ENCODE assay signal across 9 cellular contexts in the genomic region with DNA sequence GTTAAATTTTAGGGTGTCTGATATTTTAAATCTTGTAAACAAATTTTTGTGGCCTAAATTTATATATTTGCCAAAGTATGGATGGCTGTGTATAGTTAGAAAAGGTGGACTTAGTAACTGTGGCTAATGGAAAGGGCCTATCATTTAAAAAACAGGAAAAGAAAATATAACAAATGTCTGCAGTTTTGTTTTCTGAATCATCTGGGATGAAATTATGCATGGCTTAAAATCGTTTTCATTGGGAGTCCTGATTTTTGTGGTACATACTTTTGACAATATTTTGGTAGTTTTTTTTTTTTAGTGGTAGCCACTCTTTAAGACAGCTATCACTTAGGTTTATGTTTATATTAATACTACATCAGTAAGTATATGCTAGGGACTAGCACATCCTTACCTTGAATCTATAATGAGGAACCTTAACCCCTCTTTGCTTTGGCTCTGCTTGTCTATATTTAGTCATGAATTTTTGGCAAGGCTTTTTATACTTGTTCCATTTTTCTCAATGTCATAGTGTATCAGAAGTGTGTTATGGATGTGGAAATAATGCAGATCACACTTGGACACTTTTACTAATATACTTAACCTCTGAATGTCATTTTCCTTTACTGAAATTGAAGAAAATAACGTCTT. TPM values are rescaled to one million over a fixed set of nuclear protein-coding genes. Genes with fewer than 3 reads are reported as not detected.
DNase-seq lines count a peak whose midpoint lies in the region; ATAC-seq and TF ChIP-seq lines count a peak whose summit lies in the region.
"Had no signal": no experiment of that assay in that cellular context is flagged by ENCODE, and none has a peak within 500 bp of the region (broad histone marks: within the 10 kb centered on the region; RNA-seq: fewer than 3 reads in every experiment).

No MANE protein-coding gene starts in this region.

- H3K36me3 Mint-ChIP-seq in IgD-negative memory B cell, result no peaks in the 10 kb centered on the region
- H3K36me3 Mint-ChIP-seq in natural killer cell treated with Interleukin-12 subunit alpha and Interleukin-12 subunit beta and Interleukin-15 and Interleukin-18, amount 100 ng/mL, for 72 hours, result peaks cover 15% of the 10 kb centered on the region

- peaks cover under 1% of the 10 kb centered on the region for H3K27me3 Mint-ChIP-seq in IgD-negative memory B cell
- no peaks in the 10 kb centered on the region for H3K27me3 Mint-ChIP-seq in natural killer cell treated with Interleukin-12 subunit alpha and Interleukin-12 subunit beta and Interleukin-15 and Interleukin-18, amount 100 ng/mL, for 72 hours

- peaks cover 33 to 48% (median 46%) of the 10 kb centered on the region in 3 donors for H3K4me1 Mint-ChIP-seq in IgD-negative memory B cell
- H3K4me1 Mint-ChIP-seq in natural killer cell treated with Interleukin-12 subunit alpha and Interleukin-12 subunit beta and Interleukin-15 and Interleukin-18, amount 100 ng/mL, for 72 hours (ENCODE audit: low read depth in 2 of 2), result peaks cover 41 to 48% of the 10 kb centered on the region in 2 donors

- H3K4me3 ChIP-seq in BJ (ENCODE audit: low read depth, low read length), result peak overlapping the region; percentile 31
- peak overlapping the region; percentile 76 for H3K4me3 ChIP-seq in choroid plexus epithelial cell (ENCODE audit: low read depth, low read length)

- H3K36me3 ChIP-seq in BJ (ENCODE audit: control insufficient read depth, insufficient read depth, low read length), result no peaks in the 10 kb centered on the region

- ATAC-seq in natural killer cell treated with Interleukin-12 subunit alpha and Interleukin-12 subunit beta and Interleukin-15 and Interleukin-18, amount 100 ng/mL, for 72 hours, result no peak
- ATAC-seq in GM19023 (IDR thresholded peaks at IDR 0.05; ENCODE audit: unreplicated experiment), result no peak

- DNase-seq in BJ (ENCODE audit: low read depth), result no peak
- no peak for DNase-seq in choroid plexus epithelial cell (ENCODE audit: low read depth)
- no peak for DNase-seq in natural killer cell treated with Interleukin-12 subunit alpha and Interleukin-12 subunit beta and Interleukin-15 and Interleukin-18, amount 100 ng/mL, for 72 hours (ENCODE audit: low spot score)
- no peak for DNase-seq in epidermal melanocyte (ENCODE audit: insufficient read length, low spot score)
- no peak for DNase-seq in GOT3 (lab: John Stamatoyannopoulos, UW)
- no peak for DNase-seq in GM20000 (ENCODE audit: low spot score)
- DNase-seq: NCI-H510A treated with DMSO at 0.1 percent for 48 hours had no signal

- POLR2A ChIA-PET in BJ (lab: Charles Lee), result no interaction called here

- H3K9me3 Mint-ChIP-seq in IgD-negative memory B cell, result no peaks in the 10 kb centered on the region
- no peaks in the 10 kb centered on the region for H3K9me3 Mint-ChIP-seq in natural killer cell treated with Interleukin-12 subunit alpha and Interleukin-12 subunit beta and Interleukin-15 and Interleukin-18, amount 100 ng/mL, for 72 hours

- H3K27me3 ChIP-seq in BJ (ENCODE audit: control insufficient read depth, insufficient read depth, low read length), result no peaks in the 10 kb centered on the region

- peak overlapping the region; percentile 87 to 95 (median 92) for H3K27ac Mint-ChIP-seq in IgD-negative memory B cell
- H3K27ac Mint-ChIP-seq in natural killer cell treated with Interleukin-12 subunit alpha and Interleukin-12 subunit beta and Interleukin-15 and Interleukin-18, amount 100 ng/mL, for 72 hours, result peak overlapping the region; percentile 92 to 98

- CTCF ChIA-PET in BJ (lab: Yijun Ruan, JAX), result no interaction called here

- TF ChIP-seq CTCF in BJ (IDR thresholded peaks at IDR 0.05; ENCODE audit: insufficient read depth, low read depth, low read length) (no peak), choroid plexus epithelial cell (conservative IDR thresholded peaks at IDR 0.05; ENCODE audit: low read depth, low read length) (no peak), GM20000 (IDR thresholded peaks at IDR 0.05; ENCODE audit: extremely low read depth, missing control alignments) (no peak)

- H3K4me3 Mint-ChIP-seq in IgD-negative memory B cell, result peak overlapping the region; percentile 87 to 96 (median 92)
- peak overlapping the region; percentile 95 for H3K4me3 Mint-ChIP-seq in natural killer cell treated with Interleukin-12 subunit alpha and Interleukin-12 subunit beta and Interleukin-15 and Interleukin-18, amount 100 ng/mL, for 72 hours

RNA-seq across cellular contexts. Expression of gene ARID1B, which starts 5.6 kb away (rescaled TPM):
- polyA plus RNA-seq in BJ (2011; rRNA removed) (14.1 and 17.0 TPM in 2 replicates), IgD-negative memory B cell (21.9 TPM)
- 102 and 103 TPM in 2 replicates for polyA minus RNA-seq in BJ (2011; rRNA and poly(A)+ RNA removed)
- 100 to 1,000 TPM in 1 of 2 donors, 10 to 100 TPM in 1; 92.3 to 129 TPM for total RNA-seq in natural killer cell treated with Interleukin-12 subunit alpha and Interleukin-12 subunit beta and Interleukin-15 and Interleukin-18, amount 100 ng/mL, for 72 hours
